Comparison of ENCODE assay signal across 12 cellular contexts in genomic region chr12:25585021-25585523, GRCh38. TPM values are rescaled to one million over a fixed set of nuclear protein-coding genes. Genes with fewer than 3 reads are reported as not detected.
DNase-seq lines count a peak whose midpoint lies in the region; ATAC-seq and TF ChIP-seq lines count a peak whose summit lies in the region.
"Had no signal": no experiment of that assay in that cellular context is flagged by ENCODE, and none has a peak within 500 bp of the region (broad histone marks: within the 10 kb centered on the region; RNA-seq: fewer than 3 reads in every experiment).

No MANE protein-coding gene starts in this region.

- TF ChIP-seq POLR2A in breast epithelium (IDR thresholded peaks at IDR 0.05): no peak
- no peak for TF ChIP-seq POLR2A in gastrocnemius medialis (IDR thresholded peaks at IDR 0.05)

- no peaks in the 10 kb centered on the region; the same call in 1 of the 2 replicates for H3K27me3 Mint-ChIP-seq in HFFc6 (ENCODE audit: insufficient read depth)

- peaks cover 21% of the 10 kb centered on the region for H3K36me3 Mint-ChIP-seq in HFFc6 (ENCODE audit: low read depth)

- no peak for TF ChIP-seq CTCF in breast epithelium (IDR thresholded peaks at IDR 0.05)
- no peak for TF ChIP-seq CTCF in gastrocnemius medialis (IDR thresholded peaks at IDR 0.05 in 4 of 5, conservative IDR thresholded peaks at IDR 0.05 in 1 of 5)
- no peak for TF ChIP-seq CTCF in HFFc6 (IDR thresholded peaks at IDR 0.05)
- no peak for TF ChIP-seq CTCF in PC-3 (conservative IDR thresholded peaks at IDR 0.05; ENCODE audit: low read depth, low read length)

- no peak overlapping the region for H3K4me3 Mint-ChIP-seq in HFFc6

- POLR2A ChIA-PET in PC-3 (lab: Charles Lee; ENCODE audit: unreplicated experiment): no interaction called here

- no peaks in the 10 kb centered on the region for H3K79me2 ChIP-seq in PC-3 (ENCODE audit: low read length)

- CTCF ChIA-PET in PC-3 (lab: Charles Lee): no interaction called here

- no peaks in the 10 kb centered on the region for H3K36me3 ChIP-seq in breast epithelium
- H3K36me3 ChIP-seq in gastrocnemius medialis: no peaks in the 10 kb centered on the region
- H3K36me3 ChIP-seq in H7 (replicated peaks; ENCODE audit: control insufficient read depth, insufficient read depth, low read length): no peaks in the 10 kb centered on the region
- no peaks in the 10 kb centered on the region for H3K36me3 ChIP-seq in PC-3 (ENCODE audit: low read depth, low read length)
- H3K36me3 ChIP-seq: neutrophil had no signal

- intact Hi-C loops in breast epithelium (cut with DNase I; ENCODE audit: low total_unique reads): no loop called here
- intact Hi-C loops in right cardiac atrium (cut with DNase I): loop anchor here in 2 of 4 donors (10.0 kb wide), 4 partner anchors 210 to 450 kb away; partner anchors contain the start of gene RASSF8 (in 1 of the 2)
- intact Hi-C loops in gastrocnemius medialis (cut with DNase I; ENCODE audit: low total_unique reads): no loop called here
- intact Hi-C loops in PC-3 (cut with micrococcal nuclease): no loop called here

- peaks cover 23% of the 10 kb centered on the region for H3K4me1 Mint-ChIP-seq in HFFc6 (ENCODE audit: low read depth)

- H3K4me3 ChIP-seq in breast epithelium (no peak overlapping the region), right cardiac atrium (ENCODE audit: low read length) (no peak overlapping the region), gastrocnemius medialis (no peak overlapping the region), H7 (ENCODE audit: insufficient read depth, low read depth, low read length) (no peak overlapping the region), PC-3 (ENCODE audit: low read length) (no peak overlapping the region)

- no peak overlapping the region for H3K9ac ChIP-seq in PC-3 (ENCODE audit: low read length)

- H3K4me2 ChIP-seq in PC-3 (ENCODE audit: low read length): no peak overlapping the region

- no peaks in the 10 kb centered on the region for H3F3A ChIP-seq in PC-3 (ENCODE audit: low read length, unreplicated experiment)

- 9% methylated on average over 2 of the region's 2 CpGs for WGBS in right cardiac atrium

- H2AFZ ChIP-seq in PC-3 (ENCODE audit: low read length): no peak overlapping the region

- H3K27ac ChIP-seq in breast epithelium (peak overlapping the region; percentile 58 to 75), right cardiac atrium (ENCODE audit: low read length) (peak overlapping the region; percentile 12), gastrocnemius medialis (no peak overlapping the region), PC-3 (ENCODE audit: low read length) (no peak overlapping the region)
- H3K27ac ChIP-seq: neutrophil had no signal

- no TSS peak for BruUV-seq in PC-3 (replicated peaks; lab: Mats Ljungman, UMichigan)

- in situ Hi-C loops in gastrocnemius medialis (cut with MboI; ENCODE audit: low sequenced_read_pairs in 4 of 4): no loop called here

- DNase-seq in H4 (ENCODE audit: low spot score) (peak; percentile 6), breast epithelium (ENCODE audit: low spot score in 2 of 2) (peak in 1 of 2 donors; percentile 84), right cardiac atrium (peak in 2 of 3 donors; percentile 27 to 62), gastrocnemius medialis (peak; percentile 20 to 38), HFFc6 (no peak), H7 (no peak), PC-3 (no peak), RKO (ENCODE audit: low spot score) (no peak)
- DNase-seq: KBM-7, NCI-H82 had no signal

- peaks cover 25% of the 10 kb centered on the region for H3K9me3 Mint-ChIP-seq in HFFc6

- H3K27ac Mint-ChIP-seq in HFFc6: no peak overlapping the region

- ATAC-seq in right cardiac atrium: peak; percentile 76 to 86
- peak; percentile 84 to 91 for ATAC-seq in gastrocnemius medialis
- no peak for ATAC-seq in PC-3

- H4K20me1 ChIP-seq in PC-3 (ENCODE audit: low read length): no peaks in the 10 kb centered on the region

- H3K9me3 ChIP-seq in breast epithelium (no peaks in the 10 kb centered on the region), right cardiac atrium (ENCODE audit: control insufficient read depth, low read length) (peaks cover 2% of the 10 kb centered on the region), gastrocnemius medialis (no peaks in the 10 kb centered on the region), PC-3 (ENCODE audit: low read length) (no peaks in the 10 kb centered on the region)
- H3K9me3 ChIP-seq: neutrophil had no signal

- H3K9me2 ChIP-seq in PC-3 (replicated peaks; ENCODE audit: low read length): no peaks in the 10 kb centered on the region

- H3K27me3 ChIP-seq in breast epithelium: no peaks in the 10 kb centered on the region
- H3K27me3 ChIP-seq in right cardiac atrium (ENCODE audit: control insufficient read depth, insufficient read depth): no peaks in the 10 kb centered on the region
- no peaks in the 10 kb centered on the region for H3K27me3 ChIP-seq in gastrocnemius medialis
- no peaks in the 10 kb centered on the region for H3K27me3 ChIP-seq in H7 (ENCODE audit: control insufficient read depth, insufficient read depth, low read length)
- H3K27me3 ChIP-seq in PC-3 (ENCODE audit: low read length): no peaks in the 10 kb centered on the region
- H3K27me3 ChIP-seq: neutrophil had no signal

- no peaks in the 10 kb centered on the region for H3K4me1 ChIP-seq in breast epithelium
- H3K4me1 ChIP-seq in right cardiac atrium (ENCODE audit: control insufficient read depth, insufficient read depth, low read length): peaks cover 2% of the 10 kb centered on the region
- no peaks in the 10 kb centered on the region for H3K4me1 ChIP-seq in gastrocnemius medialis
- no peaks in the 10 kb centered on the region for H3K4me1 ChIP-seq in PC-3 (ENCODE audit: insufficient read depth, low read length)

RNA-seq across cellular contexts. Expression of gene LMNTD1, which starts 32.0 kb away (rescaled TPM):
- total RNA-seq in H4 (2014; rRNA removed; shearing (Covaris generic)): not detected in 2 replicates
- total RNA-seq in breast epithelium (not detected), right cardiac atrium (1 to 10 TPM in 1 of 4 donors, under 1 TPM in 2, not detected in 1; 0.35 to 1.7 (median 0.78) TPM), gastrocnemius medialis (not detected), PC-3 (2014; rRNA removed) (not detected in 2 replicates)
- polyA plus RNA-seq in right cardiac atrium: not detected
- total RNA-seq in HFFc6 (2021; fragmentation: NEBNext Ultra II Directional; extraction: Animal tissue kit (Norgen Biotek cat#: 25700)): 1 to 10 TPM in 1 of 6 experiments, under 1 TPM in 5; 0.26 to 1.0 (median 0.52) TPM
- 2.8 TPM in 1 of 2 replicates, not detected in the other for total RNA-seq in H7 (2014; rRNA removed; shearing (Covaris generic))
- total RNA-seq: T-helper 2 cell treated with Interferon-gamma antibody and Interleukin-4, amounts not matched to agents 100 ng/mL and 5 ng/mL, for 36 hours had no signal

Comparison
In these comparisons a context has a peak if more than half of its experiments do, and no peak if none do; other contexts are left out.
1. DNase-seq: peak in H4 (single experiment), right cardiac atrium (2 of 3) and gastrocnemius medialis (2 of 2); none in HFFc6 (single experiment), H7 (single experiment), PC-3 (single experiment) and RKO (single experiment).
2. H3K27ac ChIP-seq: peak in breast epithelium (2 of 2) and right cardiac atrium (single experiment); none in gastrocnemius medialis (0 of 4) and PC-3 (single experiment).